ENCODE assay signal across 2 cellular contexts in genomic region chr4:41438564-41438963, GRCh38.
TF ChIP-seq lines count a peak whose summit lies in the region.

No MANE protein-coding gene starts in this region.

TF ChIP-seq in A549, 52 proteins besides CTCF, POLR2A, EP300 and RAD21 (continued from another document):
- TF ChIP-seq ATOH8 (CRISPR knock-in tag; IDR thresholded peaks at IDR 0.05; ENCODE audit: low read depth): no peak

TF ChIP-seq in H1, 55 proteins besides CTCF, POLR2A, EP300 and RAD21 (continued from another document):
- no peak for TF ChIP-seq ZNF274 (IDR thresholded peaks at IDR 0.05; ENCODE audit: borderline replicate concordance, extremely low read depth, low read length)
- no peak for TF ChIP-seq GABPA (IDR thresholded peaks at IDR 0.05; ENCODE audit: borderline replicate concordance, insufficient read depth, low read length)
- no peak for TF ChIP-seq CEBPB (IDR thresholded peaks at IDR 0.05; ENCODE audit: low read depth, low read length)
- no peak for TF ChIP-seq ASH2L (IDR thresholded peaks at IDR 0.05; ENCODE audit: low read length)
- no peak for TF ChIP-seq EGR1 (IDR thresholded peaks at IDR 0.05; ENCODE audit: borderline replicate concordance, low read depth, low read length)
- no peak for TF ChIP-seq NANOG (IDR thresholded peaks at IDR 0.05; ENCODE audit: insufficient read depth, low read depth, low read length, poor library complexity, severe bottlenecking)
- no peak for TF ChIP-seq BCL11A (IDR thresholded peaks at IDR 0.05; ENCODE audit: low read depth in 2 of 2, low read length in 2 of 2)
